Comparison of ENCODE assay signal across 10 cellular contexts in the genomic region with DNA sequence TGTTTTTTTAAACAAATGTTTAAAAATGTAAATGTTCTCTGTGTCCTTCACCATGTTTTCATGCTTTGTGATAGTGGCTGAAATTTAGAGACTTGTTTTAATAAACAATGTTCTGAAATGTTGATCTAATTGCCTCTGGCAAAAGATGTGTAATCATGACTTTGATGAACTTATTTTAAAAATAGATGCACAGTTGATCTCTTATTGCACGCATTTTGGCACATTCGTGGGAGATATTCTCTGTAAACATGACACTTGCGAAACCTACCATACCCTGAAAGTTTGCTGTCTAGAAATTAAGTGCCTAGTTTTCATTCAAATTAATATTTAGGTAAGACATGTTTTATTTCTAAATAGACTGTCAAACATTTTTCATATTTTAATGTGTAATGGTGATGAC.
A peak's percentile ranks its signal among the peaks of the same experiment; 100 is the strongest.
DNase-seq lines count a peak whose midpoint lies in the region; ATAC-seq and TF ChIP-seq lines count a peak whose summit lies in the region.
"Had no signal": no experiment of that assay in that cellular context is flagged by ENCODE, and none has a peak within 500 bp of the region (broad histone marks: within the 10 kb centered on the region; RNA-seq: fewer than 3 reads in every experiment).

No MANE protein-coding gene starts in this region.

- H3K27me3 ChIP-seq in dorsolateral prefrontal cortex (no peaks in the 10 kb centered on the region), psoas muscle (ENCODE audit: insufficient read depth in 3 of 3, low read length in 2 of 3) (no peaks in the 10 kb centered on the region), A673 (replicated peaks; ENCODE audit: insufficient read depth, low read depth, low read length, poor library complexity) (no peaks in the 10 kb centered on the region)

- WGBS in psoas muscle, 3 donors, result 8 to 24% (median 16%) methylated on average over 3 of the region's 3 CpGs

- BruUV-seq in A673 (replicated peaks; lab: Mats Ljungman, UMichigan), result no TSS peak

- DNase-seq in dorsolateral prefrontal cortex (no peak), psoas muscle (no peak), A673 (ENCODE audit: low spot score) (no peak), middle frontal gyrus (ENCODE audit: extremely low spot score, low spot score) (no peak)
- DNase-seq: mesendoderm, NCI-H2171 had no signal

- peak overlapping the region in 2 of 59 donors; percentile 0 to 7 for H3K4me3 ChIP-seq in dorsolateral prefrontal cortex
- peak overlapping the region; percentile 45 for H3K4me3 ChIP-seq in psoas muscle
- H3K4me3 ChIP-seq in A673 (ENCODE audit: low read depth, low read length, poor library complexity, severe bottlenecking), result no peak overlapping the region

- peak; percentile 5 for ATAC-seq in GM19023 (IDR thresholded peaks at IDR 0.05; ENCODE audit: unreplicated experiment)
- ATAC-seq in HG03108 (IDR thresholded peaks at IDR 0.05; ENCODE audit: unreplicated experiment), result peak; percentile 10
- ATAC-seq in psoas muscle, result peak in 2 of 4 donors; percentile 40 to 81
- ATAC-seq in GM18858 (IDR thresholded peaks at IDR 0.05; ENCODE audit: unreplicated experiment), result no peak
- ATAC-seq in GM21737 (IDR thresholded peaks at IDR 0.05; ENCODE audit: unreplicated experiment), result no peak

- POLR2A ChIA-PET in A673 (lab: Charles Lee; ENCODE audit: low non-redundant PET), result no interaction called here

- H3K36me3 ChIP-seq in psoas muscle (ENCODE audit: insufficient read depth in 1 of 2, low read depth in 1 of 2) (peaks cover 3 to 10% of the 10 kb centered on the region in 2 donors), A673 (ENCODE audit: insufficient read depth, low read length, poor library complexity, severe bottlenecking) (no peaks in the 10 kb centered on the region)

- intact Hi-C loops in dorsolateral prefrontal cortex (cut with DNase I) (no loop called here), psoas muscle (cut with DNase I) (loop anchor here in 1 of 2 donors (5.0 kb wide), 1 partner anchor 102 kb away; no protein-coding TSS in a partner anchor), A673 (cut with micrococcal nuclease; ENCODE audit: unreplicated experiment) (no loop called here)

- H3K9me3 ChIP-seq in psoas muscle (no peaks in the 10 kb centered on the region), A673 (ENCODE audit: low read depth, low read length, poor library complexity, severe bottlenecking) (no peaks in the 10 kb centered on the region)

- H3K4me1 ChIP-seq in psoas muscle (peaks cover 41% of the 10 kb centered on the region), A673 (ENCODE audit: insufficient read depth, low read length, poor library complexity, severe bottlenecking) (peaks cover 6% of the 10 kb centered on the region)

- CTCF ChIA-PET in A673 (lab: Charles Lee), result no interaction called here

- no peak for TF ChIP-seq CTCF in dorsolateral prefrontal cortex (IDR thresholded peaks at IDR 0.05 in 54 of 56, conservative IDR thresholded peaks at IDR 0.05 in 2 of 56; ENCODE audit: low read depth in 1 of 56, partially characterized antibody in 56 of 56)
- no peak for TF ChIP-seq CTCF in psoas muscle (IDR thresholded peaks at IDR 0.05)
- no peak for TF ChIP-seq CTCF in A673 (conservative IDR thresholded peaks at IDR 0.05; ENCODE audit: low read depth, low read length)

- peak overlapping the region in 36 of 59 donors; percentile 1 to 71 (median 20) for H3K27ac ChIP-seq in dorsolateral prefrontal cortex
- H3K27ac ChIP-seq in psoas muscle, result peak overlapping the region; percentile 80
- H3K27ac ChIP-seq in A673 (ENCODE audit: low read depth, low read length, poor library complexity, severe bottlenecking), result no peak overlapping the region

Comparison
In these comparisons a context has a peak if more than half of its experiments do, and no peak if none do; other contexts are left out.
1. ATAC-seq: peak in GM19023 (single experiment) and HG03108 (single experiment); none in GM18858 (single experiment) and GM21737 (single experiment).